In the genomic region with DNA sequence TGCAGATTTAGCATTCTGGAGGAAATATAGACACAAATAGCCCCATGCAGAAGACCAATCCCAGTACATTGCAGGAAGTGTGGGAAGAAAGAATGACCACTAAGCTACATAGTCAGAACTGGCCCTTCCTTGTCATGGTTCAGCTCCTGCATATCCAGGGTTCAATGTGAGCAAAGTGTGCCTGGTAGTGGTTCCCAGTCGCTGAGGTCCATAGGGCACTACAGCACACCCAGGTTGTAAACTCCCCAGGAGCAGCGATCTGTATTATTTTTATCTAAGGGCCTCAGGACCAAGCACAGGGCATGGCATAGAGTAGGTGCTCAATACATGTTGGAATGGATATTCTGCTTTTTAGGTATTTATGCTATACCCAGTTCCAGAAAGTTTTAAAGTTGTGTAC, we compare ENCODE assay signal across 33 cellular contexts.
"Had no signal": no experiment of that assay in that cellular context is flagged by ENCODE, and none has a peak within 500 bp of the region (broad histone marks: within the 10 kb centered on the region; RNA-seq: fewer than 3 reads in every experiment).

No MANE protein-coding gene starts in this region.

- H3K27ac Mint-ChIP-seq: activated B cell treated with CpG ODN at 0.5 μM for 24 hours; activated CD4-positive, alpha-beta memory T cell treated with anti-CD3 and anti-CD28 coated beads for 36 hours; activated CD4-positive, alpha-beta T cell treated with anti-CD3 and anti-CD28 coated beads for 36 hours; activated CD4-positive, alpha-beta T cell treated with anti-CD3 and anti-CD28 coated beads, Interleukin-2, amount 10 ng/mL, durations not matched to agents 24 days and 14 days; activated CD8-positive, alpha-beta T cell treated with anti-CD3 and anti-CD28 coated beads, Interleukin-2, amount 10 ng/mL, durations not matched to agents 7 days and 5 days; activated naive CD4-positive, alpha-beta T cell treated with anti-CD3 and anti-CD28 coated beads, Interleukin-2, amount 10 ng/mL, durations not matched to agents 7 days and 5 days; activated naive CD4-positive, alpha-beta T cell treated with anti-CD3 and anti-CD28 coated beads, Interleukin-2, amount 50 U/mL, for 72 hours; activated naive CD8-positive, alpha-beta T cell treated with anti-CD3 and anti-CD28 coated beads, Interleukin-2, amount 10 ng/mL, durations not matched to agents 7 days and 5 days; activated T-cell treated with anti-CD3 and anti-CD28 coated beads, Interleukin-2, amount 50 U/mL, for 24 hours; activated T-cell treated with anti-CD3 and anti-CD28 coated beads, Interleukin-2, amount 50 U/mL, for 72 hours; T-helper 17 cell; T-helper 2 cell treated with Interferon-gamma antibody and Interleukin-4, amounts not matched to agents 5 μg/mL and 100 μg/mL, for 36 hours had no signal

- H3K9me3 Mint-ChIP-seq: central memory CD8-positive, alpha-beta T cell had no signal

- H3K27ac ChIP-seq: brain microvascular endothelial cell, epithelial cell of prostate, WERI-Rb-1 had no signal

- ATAC-seq: activated CD4-positive, alpha-beta T cell treated with anti-CD3 and anti-CD28 coated beads for 36 hours; activated CD4-positive, CD25-positive, alpha-beta regulatory T cell treated with anti-CD3 and anti-CD28 coated beads, Interleukin-2, amount 50 U/mL, for 24 hours; activated CD8-positive, alpha-beta T cell treated with anti-CD3 and anti-CD28 coated beads, Interleukin-2, amount 10 ng/mL, durations not matched to agents 7 days and 5 days; activated naive CD4-positive, alpha-beta T cell treated with anti-CD3 and anti-CD28 coated beads, Interleukin-2, amount 50 U/mL, for 72 hours; activated T-cell treated with anti-CD3 and anti-CD28 coated beads, Interleukin-2, amount 50 U/mL, for 72 hours; T-helper 17 cell had no signal

- H3K27me3 ChIP-seq: brain microvascular endothelial cell had no signal

- H3K27me3 Mint-ChIP-seq: activated B cell treated with CpG ODN at 0.5 μM for 24 hours; activated CD4-positive, alpha-beta memory T cell treated with anti-CD3 and anti-CD28 coated beads for 36 hours; activated CD4-positive, alpha-beta T cell treated with anti-CD3 and anti-CD28 coated beads for 36 hours; activated CD4-positive, alpha-beta T cell treated with anti-CD3 and anti-CD28 coated beads, Interleukin-2, amount 10 ng/mL, durations not matched to agents 24 days and 14 days; activated naive CD4-positive, alpha-beta T cell treated with anti-CD3 and anti-CD28 coated beads, Interleukin-2, amount 10 ng/mL, durations not matched to agents 7 days and 5 days; activated naive CD8-positive, alpha-beta T cell treated with anti-CD3 and anti-CD28 coated beads, Interleukin-2, amount 10 ng/mL, durations not matched to agents 7 days and 5 days; activated T-cell treated with anti-CD3 and anti-CD28 coated beads, Interleukin-2, amount 50 U/mL, for 24 hours; central memory CD8-positive, alpha-beta T cell; T-helper 17 cell had no signal

- FAIRE-seq: astrocyte, bronchial epithelial cell, endometrium, endothelial cell of umbilical vein, frontal cortex had no signal

- H3K4me1 Mint-ChIP-seq: activated naive CD4-positive, alpha-beta T cell treated with anti-CD3 and anti-CD28 coated beads, Interleukin-2, amount 10 ng/mL, durations not matched to agents 7 days and 5 days had no signal

- H3K36me3 ChIP-seq: brain microvascular endothelial cell, WERI-Rb-1 had no signal

- DNase-seq: activated B cell treated with CpG ODN at 0.5 μM for 24 hours; activated CD4-positive, alpha-beta memory T cell treated with anti-CD3 and anti-CD28 coated beads for 36 hours; activated CD4-positive, alpha-beta T cell treated with anti-CD3 and anti-CD28 coated beads for 36 hours; activated CD4-positive, alpha-beta T cell treated with anti-CD3 and anti-CD28 coated beads, Interleukin-2, amount 10 ng/mL, durations not matched to agents 24 days and 14 days; activated CD8-positive, alpha-beta memory T cell treated with anti-CD3 and anti-CD28 coated beads, Interleukin-2, amount 50 U/mL, for 48 hours; activated CD8-positive, alpha-beta T cell treated with anti-CD3 and anti-CD28 coated beads, Interleukin-2, amount 10 ng/mL, durations not matched to agents 7 days and 5 days; activated gamma-delta T cell; activated naive CD4-positive, alpha-beta T cell; activated naive CD4-positive, alpha-beta T cell treated with anti-CD3 and anti-CD28 coated beads, Interleukin-2, amount 10 ng/mL, durations not matched to agents 7 days and 5 days; activated naive CD8-positive, alpha-beta T cell treated with anti-CD3 and anti-CD28 coated beads, Interleukin-2, amount 10 ng/mL, durations not matched to agents 7 days and 5 days; activated T-cell treated with anti-CD3 and anti-CD28 coated beads for 4 hours; activated T-cell treated with anti-CD3 and anti-CD28 coated beads, Interleukin-2, amount 50 U/mL, for 24 hours; activated T-cell treated with anti-CD3 and anti-CD28 coated beads, Interleukin-2, amount 50 U/mL, for 72 hours; anterior cingulate cortex; brain microvascular endothelial cell; cortex of kidney; effector CD8-positive, alpha-beta T cell; foreskin fibroblast; head of caudate nucleus; T-helper 1 cell; T-helper 17 cell; T1000; WERI-Rb-1 had no signal

- H3K4me3 Mint-ChIP-seq: activated B cell treated with CpG ODN at 0.5 μM for 24 hours; activated CD4-positive, alpha-beta memory T cell treated with anti-CD3 and anti-CD28 coated beads for 36 hours; activated CD4-positive, alpha-beta T cell treated with anti-CD3 and anti-CD28 coated beads for 36 hours; activated CD4-positive, alpha-beta T cell treated with anti-CD3 and anti-CD28 coated beads, Interleukin-2, amount 10 ng/mL, durations not matched to agents 24 days and 14 days; activated CD8-positive, alpha-beta T cell treated with anti-CD3 and anti-CD28 coated beads, Interleukin-2, amount 10 ng/mL, durations not matched to agents 7 days and 5 days; activated naive CD4-positive, alpha-beta T cell treated with anti-CD3 and anti-CD28 coated beads, Interleukin-2, amount 10 ng/mL, durations not matched to agents 7 days and 5 days; activated naive CD8-positive, alpha-beta T cell treated with anti-CD3 and anti-CD28 coated beads, Interleukin-2, amount 10 ng/mL, durations not matched to agents 7 days and 5 days; activated T-cell treated with anti-CD3 and anti-CD28 coated beads, Interleukin-2, amount 50 U/mL, for 24 hours; activated T-cell treated with anti-CD3 and anti-CD28 coated beads, Interleukin-2, amount 50 U/mL, for 72 hours; central memory CD8-positive, alpha-beta T cell; T-helper 17 cell; T-helper 2 cell treated with Interferon-gamma antibody and Interleukin-4, amounts not matched to agents 5 μg/mL and 100 μg/mL, for 36 hours had no signal
